In the genomic region with DNA sequence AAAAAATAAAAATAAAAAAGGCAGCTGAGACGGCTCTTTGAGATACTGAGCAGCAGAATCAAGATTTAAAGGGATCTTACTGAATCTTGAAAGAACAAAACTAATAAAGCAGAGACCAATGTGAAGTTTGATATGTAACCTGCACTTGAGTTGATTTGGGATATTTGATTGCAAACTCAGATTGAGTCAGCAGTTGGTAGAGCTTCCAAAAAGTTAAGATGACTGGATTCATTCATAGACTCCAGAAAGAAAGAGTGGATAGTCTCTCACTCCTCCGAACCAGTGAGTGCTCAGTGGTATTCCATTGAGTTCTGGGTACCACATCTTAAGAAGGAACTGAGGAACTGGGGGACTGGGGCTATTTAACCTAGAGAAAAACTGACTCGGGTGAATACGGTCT, we compare ENCODE assay signal across 19 cellular contexts. TPM values are rescaled to one million over a fixed set of nuclear protein-coding genes. Genes with fewer than 3 reads are reported as not detected.
DNase-seq lines count a peak whose midpoint lies in the region; ATAC-seq and TF ChIP-seq lines count a peak whose summit lies in the region.
"Had no signal": no experiment of that assay in that cellular context is flagged by ENCODE, and none has a peak within 500 bp of the region (broad histone marks: within the 10 kb centered on the region; RNA-seq: fewer than 3 reads in every experiment).

No MANE protein-coding gene starts in this region.

- no peaks in the 10 kb centered on the region for H3F3A ChIP-seq in PC-3 (ENCODE audit: low read length, unreplicated experiment)

- H3K9me3 Mint-ChIP-seq in activated CD4-positive, alpha-beta T cell treated with anti-CD3 and anti-CD28 coated beads for 36 hours (ENCODE audit: low read depth): no peaks in the 10 kb centered on the region
- H3K9me3 Mint-ChIP-seq: activated naive CD4-positive, alpha-beta T cell treated with anti-CD3 and anti-CD28 coated beads for 36 hours; activated T-cell treated with anti-CD3 and anti-CD28 coated beads, Interleukin-2, amount 50 U/mL, for 4 hours; CD8-positive, alpha-beta memory T cell; HFFc6; stimulated activated naive CD8-positive, alpha-beta T cell treated with anti-CD3 and anti-CD28 coated beads, Interleukin-15, amount 100 ng/mL, for 72 hours had no signal

- no peak overlapping the region for H3K27ac ChIP-seq in PC-3 (ENCODE audit: low read length)
- peak overlapping the region; percentile 70 to 84 (median 76) for H3K27ac ChIP-seq in esophagus muscularis mucosa (replicated peaks in 1 of 4)
- H3K27ac ChIP-seq in gastrocnemius medialis: peak overlapping the region; percentile 83 to 95 (median 90)
- H3K27ac ChIP-seq in transverse colon: peak overlapping the region; percentile 42 to 79 (median 75)

- no peaks in the 10 kb centered on the region for H3K36me3 Mint-ChIP-seq in activated CD4-positive, alpha-beta T cell treated with anti-CD3 and anti-CD28 coated beads for 36 hours (ENCODE audit: low read depth)

- H3K9me3 ChIP-seq in PC-3 (ENCODE audit: low read length) (no peaks in the 10 kb centered on the region), esophagus muscularis mucosa (no peaks in the 10 kb centered on the region), gastrocnemius medialis (no peaks in the 10 kb centered on the region), transverse colon (no peaks in the 10 kb centered on the region)

- in situ Hi-C loops in gastrocnemius medialis (cut with MboI; ENCODE audit: low sequenced_read_pairs in 4 of 4): loop anchor here (5.0 to 25.0 kb wide), 6 partner anchors 65 to 440 kb away; partner anchors contain the start of genes ATOSB (in 3 of the 4), ARHGEF39 (in 1 of the 4), CA9 (in 1 of the 4) and CCDC107 (in 1 of the 4)
- in situ Hi-C loops in transverse colon (cut with MboI; ENCODE audit: low pct_ligation_motif_present in 1 of 4, low pct_unique_long_range_greater_than_20kb in 1 of 4, low sequenced_read_pairs in 3 of 4): loop anchor here (10.0 to 25.0 kb wide), 4 partner anchors 58 to 440 kb away; partner anchors contain the start of genes ATOSB (in 2 of the 4), RUSC2 (in 1 of the 4) and STOML2 (in 1 of the 4)

- intact Hi-C loops in PC-3 (cut with micrococcal nuclease) (loop anchor here (5.0 kb wide), 1 partner anchor 435 kb away; the partner anchor contains the start of gene ATOSB), esophagus muscularis mucosa (cut with DNase I) (loop anchor here (5.0 kb wide), 1 partner anchor 435 kb away; the partner anchor contains the start of gene ATOSB), gastrocnemius medialis (cut with DNase I; ENCODE audit: low total_unique reads) (loop anchor here (2.0 to 10.0 kb wide), 2 partner anchors 268 to 436 kb away; no protein-coding TSS in a partner anchor), transverse colon (cut with DNase I; ENCODE audit: low total_unique reads) (no loop called here)
- intact Hi-C loops in activated CD4-positive, alpha-beta T cell treated with anti-CD3 and anti-CD28 coated beads for 36 hours (cut with DNase I, micrococcal nuclease): loop anchor here in 1 of 2 experiments (5.0 kb wide), 2 partner anchors 45 to 435 kb away; partner anchors contain the start of gene ATOSB

- H2AFZ ChIP-seq in PC-3 (ENCODE audit: low read length): no peak overlapping the region

- no peaks in the 10 kb centered on the region for H3K27me3 Mint-ChIP-seq in activated CD4-positive, alpha-beta T cell treated with anti-CD3 and anti-CD28 coated beads for 36 hours
- H3K27me3 Mint-ChIP-seq: stimulated activated naive CD8-positive, alpha-beta T cell treated with anti-CD3 and anti-CD28 coated beads, Interleukin-15, amount 100 ng/mL, for 72 hours had no signal

- H3K27ac Mint-ChIP-seq in activated CD4-positive, alpha-beta T cell treated with anti-CD3 and anti-CD28 coated beads for 36 hours: no peak overlapping the region
- H3K27ac Mint-ChIP-seq: activated naive CD4-positive, alpha-beta T cell treated with anti-CD3 and anti-CD28 coated beads for 36 hours; CD8-positive, alpha-beta memory T cell; stimulated activated naive CD8-positive, alpha-beta T cell treated with anti-CD3 and anti-CD28 coated beads, Interleukin-15, amount 100 ng/mL, for 72 hours had no signal

- CTCF ChIA-PET in PC-3 (lab: Charles Lee): interaction anchor here (2.1 kb wide), 1 partner anchor 41 kb away, joined by 12 read pairs; no protein-coding TSS in a partner anchor
- CTCF ChIA-PET in activated CD4-positive, alpha-beta T cell treated with anti-CD3 and anti-CD28 coated beads for 36 hours (lab: Charles Lee): interaction anchor here (1.0 to 2.5 kb wide), 8 partner anchors 11 to 471 kb away, joined by 3 to 12 read pairs (median 4); no protein-coding TSS in a partner anchor

- no peak overlapping the region for H3K9ac ChIP-seq in PC-3 (ENCODE audit: low read length)

- POLR2A ChIA-PET in PC-3 (lab: Charles Lee; ENCODE audit: unreplicated experiment): no interaction called here
- POLR2A ChIA-PET in activated CD4-positive, alpha-beta T cell treated with anti-CD3 and anti-CD28 coated beads for 36 hours (lab: Charles Lee): no interaction called here

- no peak overlapping the region for H3K4me2 ChIP-seq in PC-3 (ENCODE audit: low read length)

- ATAC-seq in PC-3 (0 out of 2 replicates have a peak, but pooled peaks have one; percentile 28), gastrocnemius medialis (no peak)
- ATAC-seq in activated CD4-positive, alpha-beta T cell treated with anti-CD3 and anti-CD28 coated beads for 36 hours: no peak
- ATAC-seq: activated T-cell treated with anti-CD3 and anti-CD28 coated beads, Interleukin-2, amount 50 U/mL, for 4 hours; stimulated activated naive CD8-positive, alpha-beta T cell treated with anti-CD3 and anti-CD28 coated beads, Interleukin-15, amount 100 ng/mL, for 72 hours had no signal

- no peaks in the 10 kb centered on the region for H3K9me2 ChIP-seq in PC-3 (replicated peaks; ENCODE audit: low read length)

- TF ChIP-seq EP300 in esophagus muscularis mucosa (IDR thresholded peaks at IDR 0.05): no peak
- TF ChIP-seq EP300 in transverse colon (IDR thresholded peaks at IDR 0.05; ENCODE audit: low read depth): no peak

- peaks cover 9% of the 10 kb centered on the region; the same call in 1 of the 2 replicates for H3K79me2 ChIP-seq in PC-3 (ENCODE audit: low read length)

- peaks cover 17% of the 10 kb centered on the region for H3K4me1 ChIP-seq in PC-3 (ENCODE audit: insufficient read depth, low read length)
- peaks cover 33 to 68% (median 64%) of the 10 kb centered on the region in 4 donors for H3K4me1 ChIP-seq in esophagus muscularis mucosa
- H3K4me1 ChIP-seq in gastrocnemius medialis: peaks cover 35 to 73% of the 10 kb centered on the region in 2 donors
- H3K4me1 ChIP-seq in transverse colon: peaks cover 0 to 14% (median 7%) of the 10 kb centered on the region in 4 donors

- TF ChIP-seq CTCF in PC-3 (conservative IDR thresholded peaks at IDR 0.05; ENCODE audit: low read depth, low read length) (no peak), esophagus muscularis mucosa (IDR thresholded peaks at IDR 0.05) (no peak), gastrocnemius medialis (IDR thresholded peaks at IDR 0.05 in 4 of 5, conservative IDR thresholded peaks at IDR 0.05 in 1 of 5) (no peak), transverse colon (IDR thresholded peaks at IDR 0.05) (no peak)

- TF ChIP-seq POLR2A in esophagus muscularis mucosa (IDR thresholded peaks at IDR 0.05; ENCODE audit: low read depth): no peak
- TF ChIP-seq POLR2A in gastrocnemius medialis (IDR thresholded peaks at IDR 0.05): no peak
- no peak for TF ChIP-seq POLR2A in transverse colon (IDR thresholded peaks at IDR 0.05)

- H3K36me3 ChIP-seq in PC-3 (ENCODE audit: low read depth, low read length): no peaks in the 10 kb centered on the region
- peaks cover 39 to 57% (median 44%) of the 10 kb centered on the region in 4 donors for H3K36me3 ChIP-seq in esophagus muscularis mucosa
- H3K36me3 ChIP-seq in gastrocnemius medialis: peaks cover 0 to 39% of the 10 kb centered on the region in 2 donors
- no peaks in the 10 kb centered on the region for H3K36me3 ChIP-seq in transverse colon

- H3K27me3 ChIP-seq in PC-3 (ENCODE audit: low read length): no peaks in the 10 kb centered on the region
- H3K27me3 ChIP-seq in esophagus muscularis mucosa: no peaks in the 10 kb centered on the region
- no peaks in the 10 kb centered on the region for H3K27me3 ChIP-seq in gastrocnemius medialis
- H3K27me3 ChIP-seq in transverse colon: no peaks in the 10 kb centered on the region

- H4K20me1 ChIP-seq in PC-3 (ENCODE audit: low read length): no peaks in the 10 kb centered on the region

- H3K4me3 ChIP-seq in PC-3 (ENCODE audit: low read length) (no peak overlapping the region), esophagus muscularis mucosa (no peak overlapping the region), gastrocnemius medialis (no peak overlapping the region), transverse colon (no peak overlapping the region)
- H3K4me3 ChIP-seq: lung had no signal

- WGBS in esophagus muscularis mucosa: 75% methylated on average over 4 of the region's 4 CpGs
- WGBS in transverse colon (ENCODE audit: low coverage in 1 of 2), 2 donors: 81 to 86% methylated on average over 4 of the region's 4 CpGs

- DNase-seq in PC-3 (peak; percentile 4), esophagus muscularis mucosa (ENCODE audit: extremely low spot score) (no peak), gastrocnemius medialis (no peak), transverse colon (no peak), NCI-H1930 (lab: John Stamatoyannopoulos, UW) (no peak), GF-D8 (lab: John Stamatoyannopoulos, UW) (no peak)
- DNase-seq in activated CD4-positive, alpha-beta T cell treated with anti-CD3 and anti-CD28 coated beads for 36 hours: no peak
- DNase-seq: activated naive CD4-positive, alpha-beta T cell treated with anti-CD3 and anti-CD28 coated beads for 36 hours; activated T-cell treated with anti-CD3 and anti-CD28 coated beads, Interleukin-2, amount 50 U/mL, for 4 hours; amniotic stem cell; CD8-positive, alpha-beta memory T cell; DMS53; HFFc6; Karpas-422; NCI-H187; SIG-M5; stimulated activated naive CD8-positive, alpha-beta T cell treated with anti-CD3 and anti-CD28 coated beads, Interleukin-15, amount 100 ng/mL, for 72 hours; T-helper 1 cell had no signal

- no TSS peak for BruUV-seq in PC-3 (replicated peaks; lab: Mats Ljungman, UMichigan)

- no peak overlapping the region for H3K4me3 Mint-ChIP-seq in activated CD4-positive, alpha-beta T cell treated with anti-CD3 and anti-CD28 coated beads for 36 hours
- H3K4me3 Mint-ChIP-seq: activated naive CD4-positive, alpha-beta T cell treated with anti-CD3 and anti-CD28 coated beads for 36 hours; activated T-cell treated with anti-CD3 and anti-CD28 coated beads, Interleukin-2, amount 50 U/mL, for 4 hours; CD8-positive, alpha-beta memory T cell; HFFc6; stimulated activated naive CD8-positive, alpha-beta T cell treated with anti-CD3 and anti-CD28 coated beads, Interleukin-15, amount 100 ng/mL, for 72 hours had no signal

- H3K4me1 Mint-ChIP-seq in activated CD4-positive, alpha-beta T cell treated with anti-CD3 and anti-CD28 coated beads for 36 hours: no peaks in the 10 kb centered on the region
- H3K4me1 Mint-ChIP-seq: CD8-positive, alpha-beta memory T cell; stimulated activated naive CD8-positive, alpha-beta T cell treated with anti-CD3 and anti-CD28 coated beads, Interleukin-15, amount 100 ng/mL, for 72 hours had no signal

RNA-seq across cellular contexts. Expression of gene TESK1, which starts 52.7 kb away (rescaled TPM):
- total RNA-seq in PC-3 (2014; rRNA removed) (11.2 and 25.2 TPM in 2 replicates), esophagus muscularis mucosa (10 to 100 TPM; 48.2 to 80.6 (median 63.4) TPM), gastrocnemius medialis (100 to 1,000 TPM in 1 of 4 donors, 10 to 100 TPM in 3; 48.1 to 108 (median 65.4) TPM), transverse colon (10 to 100 TPM; 11.9 to 69.2 (median 45.8) TPM)
- 10 to 100 TPM; 23.3 to 27.7 TPM for total RNA-seq in activated CD4-positive, alpha-beta T cell treated with anti-CD3 and anti-CD28 coated beads for 36 hours
